ENCODE assay signal across 29 cellular contexts in genomic region chr6:168962886-168963285, GRCh38.
DNase-seq lines count a peak whose midpoint lies in the region; ATAC-seq, FAIRE-seq and TF ChIP-seq lines count a peak whose summit lies in the region.
"Had no signal": no experiment of that assay in that cellular context is flagged by ENCODE, and none has a peak within 500 bp of the region (broad histone marks: within the 10 kb centered on the region; RNA-seq: fewer than 3 reads in every experiment).

No MANE protein-coding gene starts in this region.

- H3K4me2 ChIP-seq in astrocyte (ENCODE audit: low read length) (no peak overlapping the region), osteoblast (ENCODE audit: insufficient read depth, low read length) (no peak overlapping the region)
- H3K4me2 ChIP-seq: BLaER1 had no signal

- H3K27me3 ChIP-seq in right atrium auricular region (no peaks in the 10 kb centered on the region), astrocyte (ENCODE audit: insufficient read depth, low read length) (no peaks in the 10 kb centered on the region), osteoblast (ENCODE audit: insufficient read depth, low read length) (no peaks in the 10 kb centered on the region)
- H3K27me3 ChIP-seq: BLaER1, thyroid gland had no signal

- H3K9me3 Mint-ChIP-seq in astrocyte (ENCODE audit: unreplicated experiment) (no peaks in the 10 kb centered on the region), nephron progenitor cell (peaks cover 22% of the 10 kb centered on the region)
- H3K9me3 Mint-ChIP-seq: activated CD4-positive, alpha-beta T cell treated with anti-CD3 and anti-CD28 coated beads, Interleukin-2, amount 10 ng/mL, durations not matched to agents 7 days and 5 days; activated naive CD4-positive, alpha-beta T cell treated with anti-CD3 and anti-CD28 coated beads, Interleukin-2, amount 10 ng/mL, durations not matched to agents 7 days and 5 days; activated T-cell treated with anti-CD3 and anti-CD28 coated beads, Interleukin-2, amount 50 U/mL, for 72 hours; T-helper 2 cell treated with Interferon-gamma antibody and Interleukin-4, amounts not matched to agents 5 μg/mL and 100 μg/mL, for 36 hours had no signal

- intact Hi-C loops in left cardiac atrium (cut with DNase I), result no loop called here

- no peak overlapping the region for H3K9ac ChIP-seq in astrocyte (ENCODE audit: low read length)
- H3K9ac ChIP-seq: BLaER1 had no signal

- H3K79me2 ChIP-seq in astrocyte (ENCODE audit: insufficient read depth, low read length), result no peaks in the 10 kb centered on the region
- no peaks in the 10 kb centered on the region for H3K79me2 ChIP-seq in osteoblast (ENCODE audit: insufficient read depth, low read length)

- H2AFZ ChIP-seq in astrocyte (ENCODE audit: low read depth, low read length), result no peak overlapping the region
- H2AFZ ChIP-seq in osteoblast (ENCODE audit: low read length), result no peak overlapping the region

- H3K9me3 ChIP-seq in right atrium auricular region, result no peaks in the 10 kb centered on the region
- H3K9me3 ChIP-seq in astrocyte (ENCODE audit: insufficient read depth, low read depth, low read length), result peaks cover 2% of the 10 kb centered on the region
- H3K9me3 ChIP-seq in osteoblast (ENCODE audit: low read depth, low read length), result no peaks in the 10 kb centered on the region
- H3K9me3 ChIP-seq: BLaER1, thyroid gland had no signal

- H3K4me3 Mint-ChIP-seq in astrocyte (ENCODE audit: unreplicated experiment) (no peak overlapping the region), nephron progenitor cell (no peak overlapping the region)
- H3K4me3 Mint-ChIP-seq: activated CD4-positive, alpha-beta T cell treated with anti-CD3 and anti-CD28 coated beads, Interleukin-2, amount 10 ng/mL, durations not matched to agents 7 days and 5 days; activated naive CD4-positive, alpha-beta T cell treated with anti-CD3 and anti-CD28 coated beads, Interleukin-2, amount 10 ng/mL, durations not matched to agents 7 days and 5 days; activated T-cell treated with anti-CD3 and anti-CD28 coated beads, Interleukin-2, amount 50 U/mL, for 72 hours; T-helper 2 cell treated with Interferon-gamma antibody and Interleukin-4, amounts not matched to agents 5 μg/mL and 100 μg/mL, for 36 hours had no signal

- H3K4me1 Mint-ChIP-seq in astrocyte (ENCODE audit: low read depth, unreplicated experiment) (peaks cover 11% of the 10 kb centered on the region), nephron progenitor cell (peaks cover 17% of the 10 kb centered on the region)
- H3K4me1 Mint-ChIP-seq: activated CD4-positive, alpha-beta T cell treated with anti-CD3 and anti-CD28 coated beads, Interleukin-2, amount 10 ng/mL, durations not matched to agents 7 days and 5 days; activated naive CD4-positive, alpha-beta T cell treated with anti-CD3 and anti-CD28 coated beads, Interleukin-2, amount 10 ng/mL, durations not matched to agents 7 days and 5 days had no signal

- no peak for FAIRE-seq in astrocyte (lab: Jason Lieb, UNC)
- FAIRE-seq: A204.1, GM12891 had no signal

- H3K4me1 ChIP-seq in right atrium auricular region (no peaks in the 10 kb centered on the region), astrocyte (ENCODE audit: insufficient read depth, low read length) (no peaks in the 10 kb centered on the region), osteoblast (ENCODE audit: insufficient read depth, low read length) (peaks cover 17% of the 10 kb centered on the region)
- H3K4me1 ChIP-seq: thyroid gland had no signal

- ATAC-seq in left cardiac atrium, result no peak
- no peak for ATAC-seq in HG03045 (IDR thresholded peaks at IDR 0.05; ENCODE audit: unreplicated experiment)
- ATAC-seq: activated T-cell treated with anti-CD3 and anti-CD28 coated beads, Interleukin-2, amount 50 U/mL, for 72 hours; left colon had no signal

- H3K36me3 ChIP-seq in right atrium auricular region (no peaks in the 10 kb centered on the region), astrocyte (ENCODE audit: insufficient read depth, low read length) (no peaks in the 10 kb centered on the region), osteoblast (ENCODE audit: insufficient read depth, low read length) (no peaks in the 10 kb centered on the region)
- H3K36me3 ChIP-seq: BLaER1, thyroid gland had no signal

- H3K27ac Mint-ChIP-seq in astrocyte (ENCODE audit: unreplicated experiment), result peak overlapping the region; percentile 34
- H3K27ac Mint-ChIP-seq in nephron progenitor cell, result no peak overlapping the region
- H3K27ac Mint-ChIP-seq: activated CD4-positive, alpha-beta T cell treated with anti-CD3 and anti-CD28 coated beads, Interleukin-2, amount 10 ng/mL, durations not matched to agents 7 days and 5 days; activated naive CD4-positive, alpha-beta T cell treated with anti-CD3 and anti-CD28 coated beads, Interleukin-2, amount 10 ng/mL, durations not matched to agents 7 days and 5 days; activated T-cell treated with anti-CD3 and anti-CD28 coated beads, Interleukin-2, amount 50 U/mL, for 72 hours; T-helper 2 cell treated with Interferon-gamma antibody and Interleukin-4, amounts not matched to agents 5 μg/mL and 100 μg/mL, for 36 hours had no signal

- H3K36me3 Mint-ChIP-seq in astrocyte (ENCODE audit: low read depth, unreplicated experiment), result no peaks in the 10 kb centered on the region
- H3K36me3 Mint-ChIP-seq in nephron progenitor cell (ENCODE audit: low read depth), result peaks cover 4% of the 10 kb centered on the region
- H3K36me3 Mint-ChIP-seq: activated naive CD4-positive, alpha-beta T cell treated with anti-CD3 and anti-CD28 coated beads, Interleukin-2, amount 10 ng/mL, durations not matched to agents 7 days and 5 days had no signal

- H4K20me1 ChIP-seq in astrocyte (ENCODE audit: insufficient read depth, low read length) (no peaks in the 10 kb centered on the region), osteoblast (ENCODE audit: insufficient read depth, low read length) (no peaks in the 10 kb centered on the region)
- H4K20me1 ChIP-seq: BLaER1 had no signal

- H3K4me3 ChIP-seq in right atrium auricular region (no peak overlapping the region), astrocyte (ENCODE audit: insufficient read depth, low read depth, low read length) (no peak overlapping the region), osteoblast (ENCODE audit: insufficient read depth, low read length) (no peak overlapping the region)
- H3K4me3 ChIP-seq: BLaER1, thyroid gland had no signal

- DNase-seq in left cardiac atrium (peak; percentile 65), right atrium auricular region (ENCODE audit: low spot score) (no peak), astrocyte (ENCODE audit: low read depth) (no peak), osteoblast (ENCODE audit: insufficient read length, low spot score, missing footprints) (no peak), H4 (ENCODE audit: low spot score) (no peak), nephron progenitor cell (no peak)
- no peak for DNase-seq in stimulated activated CD8-positive, alpha-beta memory T cell treated with anti-CD3 and anti-CD28 coated beads, Interleukin-4, amount 100 ng/mL, for 48 hours
- DNase-seq: activated CD4-positive, alpha-beta T cell treated with anti-CD3 and anti-CD28 coated beads, Interleukin-2, amount 10 ng/mL, durations not matched to agents 7 days and 5 days; activated naive CD4-positive, alpha-beta T cell treated with anti-CD3 and anti-CD28 coated beads, Interleukin-2, amount 10 ng/mL, durations not matched to agents 7 days and 5 days; activated T-cell treated with anti-CD3 and anti-CD28 coated beads, Interleukin-2, amount 50 U/mL, for 72 hours; caudate nucleus; H7; left colon; NCI-H1048; NCI-H187 treated with DMSO at 0.1 percent for 48 hours; NCI-H69; occipital lobe; retina; stimulated activated CD4-positive, alpha-beta T cell treated with anti-CD3 and anti-CD28 coated beads, Interleukin-12 subunit alpha, Interleukin-12 subunit beta, amount 100 ng/mL, for 4 hours; stimulated activated CD4-positive, alpha-beta T cell treated with anti-CD3 and anti-CD28 coated beads, Interleukin-4, amount 100 ng/mL, for 24 hours; stimulated activated naive CD4-positive, alpha-beta T cell treated with Interleukin-2 at 50 U/mL for 16 hours; thyroid gland had no signal

- H3K27ac ChIP-seq in right atrium auricular region (no peak overlapping the region), astrocyte (ENCODE audit: low read depth, low read length) (no peak overlapping the region), osteoblast (ENCODE audit: low read depth, low read length) (peak overlapping the region; percentile 74)
- H3K27ac ChIP-seq: BLaER1, HL-60, thyroid gland, VCaP had no signal

- H3K27me3 Mint-ChIP-seq in astrocyte (ENCODE audit: low read depth, unreplicated experiment), result no peaks in the 10 kb centered on the region
- peaks cover 4% of the 10 kb centered on the region for H3K27me3 Mint-ChIP-seq in nephron progenitor cell (ENCODE audit: low read depth, poor library complexity)

- TF ChIP-seq CTCF in right atrium auricular region (IDR thresholded peaks at IDR 0.05) (no peak), astrocyte (IDR thresholded peaks at IDR 0.05; ENCODE audit: insufficient read depth, low read depth, low read length) (no peak), osteoblast (IDR thresholded peaks at IDR 0.05; ENCODE audit: extremely low read depth, low read depth, low read length) (no peak), nephron progenitor cell (IDR thresholded peaks at IDR 0.05) (no peak)
